In the genomic region with DNA sequence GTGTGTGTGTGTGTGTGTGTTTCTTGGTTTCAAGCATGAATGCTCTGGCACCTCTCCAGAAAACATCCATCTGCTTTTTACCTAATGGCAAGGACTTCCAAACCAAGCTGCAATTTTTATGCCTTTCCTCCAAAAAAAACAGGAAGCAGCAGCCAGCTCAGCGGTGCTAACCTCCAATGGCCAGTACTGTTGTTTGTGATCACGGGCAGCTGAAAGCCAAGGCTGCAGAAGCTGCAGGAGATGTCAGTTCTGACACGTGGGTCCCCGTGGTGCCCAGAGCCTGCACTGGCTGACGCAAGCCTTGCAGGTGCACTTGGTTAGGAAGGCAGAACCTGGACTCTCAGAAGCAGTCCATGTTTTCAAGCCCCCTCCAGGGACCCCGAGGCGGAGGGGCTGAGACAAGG, we compare ENCODE assay signal across 11 cellular contexts.
DNase-seq lines count a peak whose midpoint lies in the region; ATAC-seq and TF ChIP-seq lines count a peak whose summit lies in the region.
"Had no signal": no experiment of that assay in that cellular context is flagged by ENCODE, and none has a peak within 500 bp of the region (broad histone marks: within the 10 kb centered on the region; RNA-seq: fewer than 3 reads in every experiment).

No MANE protein-coding gene starts in this region.

- no peaks in the 10 kb centered on the region for H3K27me3 Mint-ChIP-seq in nephron (ENCODE audit: low read depth)
- H3K27me3 Mint-ChIP-seq: activated naive CD8-positive, alpha-beta T cell treated with anti-CD3 and anti-CD28 coated beads, Interleukin-2, amount 10 ng/mL, durations not matched to agents 7 days and 5 days had no signal

- H3K27me3 ChIP-seq in foreskin keratinocyte: no peaks in the 10 kb centered on the region

- peaks cover 9% of the 10 kb centered on the region for H3K4me1 Mint-ChIP-seq in nephron
- H3K4me1 Mint-ChIP-seq: activated naive CD8-positive, alpha-beta T cell treated with anti-CD3 and anti-CD28 coated beads, Interleukin-2, amount 10 ng/mL, durations not matched to agents 7 days and 5 days had no signal

- TF ChIP-seq CTCF in cardiac fibroblast (IDR thresholded peaks at IDR 0.05; ENCODE audit: low read depth, low read length) (no peak), nephron (IDR thresholded peaks at IDR 0.05; ENCODE audit: unreplicated experiment in 3 of 3) (no peak), foreskin keratinocyte (conservative IDR thresholded peaks at IDR 0.05) (no peak)

- no peaks in the 10 kb centered on the region for H3K36me3 Mint-ChIP-seq in nephron (ENCODE audit: low read depth)
- H3K36me3 Mint-ChIP-seq: activated naive CD8-positive, alpha-beta T cell treated with anti-CD3 and anti-CD28 coated beads, Interleukin-2, amount 10 ng/mL, durations not matched to agents 7 days and 5 days had no signal

- no peak overlapping the region for H3K4me3 Mint-ChIP-seq in nephron
- H3K4me3 Mint-ChIP-seq: activated naive CD8-positive, alpha-beta T cell treated with anti-CD3 and anti-CD28 coated beads, Interleukin-2, amount 10 ng/mL, durations not matched to agents 7 days and 5 days had no signal

- ATAC-seq in GM18861 (IDR thresholded peaks at IDR 0.05; ENCODE audit: unreplicated experiment): no peak
- no peak for ATAC-seq in HG02840 (IDR thresholded peaks at IDR 0.05; ENCODE audit: low FRiP score, unreplicated experiment)
- ATAC-seq in HG02759 (IDR thresholded peaks at IDR 0.05; ENCODE audit: unreplicated experiment): no peak
- no peak for ATAC-seq in foreskin keratinocyte
- ATAC-seq: GM12878 had no signal

- H3K4me3 ChIP-seq in cardiac fibroblast (replicated peaks in 1 of 2; ENCODE audit: low read depth in 2 of 2, low read length in 2 of 2): no peak overlapping the region
- H3K4me3 ChIP-seq: GM12878, SK-N-MC had no signal

- no peaks in the 10 kb centered on the region for H3K4me1 ChIP-seq in foreskin keratinocyte

- peaks cover 4% of the 10 kb centered on the region for H3K9me3 Mint-ChIP-seq in nephron
- H3K9me3 Mint-ChIP-seq: activated naive CD8-positive, alpha-beta T cell treated with anti-CD3 and anti-CD28 coated beads, Interleukin-2, amount 10 ng/mL, durations not matched to agents 7 days and 5 days had no signal

- DNase-seq in GM04504 (ENCODE audit: low read depth) (peak; percentile 3), NCI-H2107 treated with DMSO at 0.1 percent for 48 hours (lab: John Stamatoyannopoulos, UW; ENCODE audit: unreplicated experiment) (peak; percentile 75), cardiac fibroblast (ENCODE audit: low read depth in 2 of 2) (peak; percentile 93 to 95), foreskin keratinocyte (no peak)
- DNase-seq: activated naive CD8-positive, alpha-beta T cell treated with anti-CD3 and anti-CD28 coated beads, Interleukin-2, amount 10 ng/mL, durations not matched to agents 7 days and 5 days had no signal

- peak overlapping the region; percentile 76 to 87 (median 83) for H3K27ac Mint-ChIP-seq in nephron
- H3K27ac Mint-ChIP-seq: activated naive CD8-positive, alpha-beta T cell treated with anti-CD3 and anti-CD28 coated beads, Interleukin-2, amount 10 ng/mL, durations not matched to agents 7 days and 5 days had no signal

- no peak overlapping the region for H3K27ac ChIP-seq in foreskin keratinocyte
- H3K27ac ChIP-seq: SK-N-MC had no signal

Comparison
In these comparisons a context has a peak if more than half of its experiments do, and no peak if none do; other contexts are left out.
1. DNase-seq: peak in GM04504 (single experiment), NCI-H2107 treated with DMSO at 0.1 percent for 48 hours (single experiment) and cardiac fibroblast (2 of 2); none in foreskin keratinocyte (0 of 2).